ENCODE assay signal across 27 cellular contexts in the genomic region with DNA sequence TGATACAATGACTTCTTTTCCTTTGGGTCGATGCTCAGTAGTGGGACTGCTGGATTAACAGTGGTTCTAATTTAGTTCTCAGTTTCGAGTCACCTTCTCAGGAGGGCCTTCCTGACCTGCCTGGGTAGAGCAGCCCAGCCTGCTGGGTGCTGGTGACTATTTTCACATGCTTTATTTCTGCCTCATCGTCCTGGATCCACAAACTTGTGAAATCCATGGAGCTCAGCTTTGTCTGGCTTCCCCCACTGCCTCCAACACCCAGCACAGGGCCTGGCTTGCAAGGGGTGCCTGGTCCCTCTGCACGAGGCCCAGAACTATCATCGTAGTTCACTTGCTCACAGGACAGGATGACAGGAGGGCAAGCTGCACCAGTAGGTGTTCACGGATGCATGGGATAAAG.
"Had no signal": no experiment of that assay in that cellular context is flagged by ENCODE, and none has a peak within 500 bp of the region (broad histone marks: within the 10 kb centered on the region; RNA-seq: fewer than 3 reads in every experiment).

No MANE protein-coding gene starts in this region.

- H3K9me3 Mint-ChIP-seq: activated CD4-positive, alpha-beta T cell treated with anti-CD3 and anti-CD28 coated beads, Interleukin-2, amount 10 ng/mL, durations not matched to agents 24 days and 14 days; dendritic cell treated with granulocyte-macrophage colony-stimulating factor and Interleukin-4, amounts not matched to agents 40 ng/mL and 50 ng/mL, for 4 days had no signal

- H3K36me3 ChIP-seq: esophagus squamous epithelium, left lung, spleen, transverse colon, WERI-Rb-1 had no signal

- H3K4me3 ChIP-seq: esophagus squamous epithelium, left lung, lung, spleen, testis, transverse colon had no signal

- H3K36me3 Mint-ChIP-seq: activated CD4-positive, alpha-beta memory T cell treated with anti-CD3 and anti-CD28 coated beads for 36 hours had no signal

- H3K27me3 ChIP-seq: esophagus squamous epithelium, left lung, spleen, testis, transverse colon had no signal

- H3K27ac ChIP-seq: epithelial cell of prostate, esophagus squamous epithelium, left lung, spleen, transverse colon, WERI-Rb-1 had no signal

- H3K4me1 ChIP-seq: transverse colon had no signal

- H3K27ac Mint-ChIP-seq: activated CD4-positive, alpha-beta memory T cell treated with anti-CD3 and anti-CD28 coated beads for 36 hours; activated CD4-positive, alpha-beta T cell treated with anti-CD3 and anti-CD28 coated beads, Interleukin-2, amount 10 ng/mL, durations not matched to agents 24 days and 14 days; dendritic cell treated with granulocyte-macrophage colony-stimulating factor and Interleukin-4, amounts not matched to agents 40 ng/mL and 50 ng/mL, for 4 days; T-helper 17 cell had no signal

- ATAC-seq: left lung, right cardiac atrium, T-helper 17 cell had no signal

- H3K9me3 ChIP-seq: esophagus squamous epithelium, left lung, spleen, testis, transverse colon had no signal

- H3K27me3 Mint-ChIP-seq: activated CD4-positive, alpha-beta memory T cell treated with anti-CD3 and anti-CD28 coated beads for 36 hours; activated CD4-positive, alpha-beta T cell treated with anti-CD3 and anti-CD28 coated beads, Interleukin-2, amount 10 ng/mL, durations not matched to agents 24 days and 14 days; T-helper 17 cell had no signal

- H3K4me3 Mint-ChIP-seq: activated CD4-positive, alpha-beta memory T cell treated with anti-CD3 and anti-CD28 coated beads for 36 hours; activated CD4-positive, alpha-beta T cell treated with anti-CD3 and anti-CD28 coated beads, Interleukin-2, amount 10 ng/mL, durations not matched to agents 24 days and 14 days; dendritic cell treated with granulocyte-macrophage colony-stimulating factor and Interleukin-4, amounts not matched to agents 40 ng/mL and 50 ng/mL, for 4 days; nephron; T-helper 17 cell had no signal

- DNase-seq: activated CD4-positive, alpha-beta memory T cell treated with anti-CD3 and anti-CD28 coated beads for 36 hours; activated CD4-positive, alpha-beta T cell treated with anti-CD3 and anti-CD28 coated beads, Interleukin-2, amount 10 ng/mL, durations not matched to agents 24 days and 14 days; activated CD4-positive, CD25-positive, alpha-beta regulatory T cell treated with anti-CD3 and anti-CD28 coated beads, Interleukin-2, amount 50 U/mL, for 72 hours; activated CD8-positive, alpha-beta memory T cell treated with anti-CD3 and anti-CD28 coated beads, Interleukin-2, amount 50 U/mL, for 4 hours; activated gamma-delta T cell; activated naive CD4-positive, alpha-beta T cell treated with anti-CD3 and anti-CD28 coated beads, Interleukin-2, amount 50 U/mL, for 16 hours; activated T-cell treated with anti-CD3 and anti-CD28 coated beads, Interleukin-2, amount 50 U/mL, for 1 hour; amygdala; caudate nucleus; esophagus squamous epithelium; foreskin melanocyte; left lung; nucleus accumbens; right cardiac atrium; spleen; stimulated activated naive CD4-positive, alpha-beta T cell; T-helper 17 cell; T1000; testis; transverse colon; WERI-Rb-1 had no signal

- H3K4me1 Mint-ChIP-seq: activated CD4-positive, alpha-beta T cell treated with anti-CD3 and anti-CD28 coated beads, Interleukin-2, amount 10 ng/mL, durations not matched to agents 24 days and 14 days had no signal

- FAIRE-seq: endometrium, urothelium cell line had no signal
